8 cellular contexts compared by ENCODE assay signal in the genomic region with DNA sequence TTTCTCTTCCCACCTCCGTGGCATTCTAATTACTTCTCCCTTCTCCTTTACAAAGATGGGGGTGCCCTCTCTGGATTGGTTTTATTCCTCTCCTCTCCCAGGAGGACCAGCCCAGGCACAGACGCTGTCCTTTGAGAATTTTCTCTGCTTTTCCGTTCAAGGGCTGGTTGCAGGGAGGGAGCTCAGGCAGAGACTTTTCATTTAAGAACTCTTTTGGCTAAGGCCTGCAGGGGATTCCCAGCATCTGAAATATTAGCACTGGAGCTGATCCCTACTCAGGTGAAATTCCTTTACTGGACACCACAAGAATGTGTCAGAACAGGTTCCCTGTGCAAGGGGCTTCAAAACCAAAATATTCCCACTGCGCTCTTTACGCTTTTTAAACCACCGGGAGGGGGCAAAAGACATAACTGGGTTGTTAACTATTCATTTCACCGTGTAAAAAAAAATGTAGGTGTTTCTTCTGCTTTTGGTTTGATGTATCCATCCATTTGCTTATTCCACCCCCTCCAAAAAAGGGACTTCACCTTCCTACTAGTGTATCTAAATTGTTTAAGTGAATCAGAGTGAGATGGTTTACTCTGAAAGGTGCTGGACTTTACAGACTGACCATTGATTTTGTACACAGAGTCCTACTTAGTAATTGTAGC. TPM values are rescaled to one million over a fixed set of nuclear protein-coding genes. Genes with fewer than 3 reads are reported as not detected.
DNase-seq lines count a peak whose midpoint lies in the region; ATAC-seq and TF ChIP-seq lines count a peak whose summit lies in the region.

No MANE protein-coding gene starts in this region.

- in situ Hi-C loops in KBM-7 (cut with MboI; ENCODE audit: low pct_unique_long_range_greater_than_20kb, low sequenced_read_pairs): no loop called here

- H3K36me3 ChIP-seq in DOHH2 (ENCODE audit: control insufficient read depth, low read length): peaks cover 19% of the 10 kb centered on the region

- peaks cover 24% of the 10 kb centered on the region for H3K4me1 Mint-ChIP-seq in progenitor cell of endocrine pancreas (ENCODE audit: low read depth)

- H3K79me2 ChIP-seq in DOHH2 (ENCODE audit: control insufficient read depth, low read length): peaks cover 61% of the 10 kb centered on the region

- DNase-seq in KBM-7 (peak; percentile 58), left cardiac atrium (no peak), progenitor cell of endocrine pancreas (ENCODE audit: low spot score, unreplicated experiment) (no peak), NCI-H1417 treated with DMSO at 0.1 percent for 48 hours (lab: John Stamatoyannopoulos, UW) (no peak)
- DNase-seq in activated naive CD4-positive, alpha-beta T cell treated with anti-CD3 and anti-CD28 coated beads, Interleukin-2, amount 50 U/mL, for 16 hours: peak; percentile 20

- no peaks in the 10 kb centered on the region for H3K27me3 Mint-ChIP-seq in progenitor cell of endocrine pancreas

- no peaks in the 10 kb centered on the region; the same call in 1 of the 2 replicates for H4K20me1 ChIP-seq in DOHH2 (ENCODE audit: control insufficient read depth, insufficient read depth, low read depth, low read length)

- peak overlapping the region; percentile 84 for H3K4me2 ChIP-seq in DOHH2 (ENCODE audit: low read length)

- peak overlapping the region; percentile 86 for H3K4me3 ChIP-seq in DOHH2 (ENCODE audit: low read length)

- no peaks in the 10 kb centered on the region for H3K9me3 ChIP-seq in DOHH2 (ENCODE audit: control insufficient read depth, insufficient read depth, low read length)

- H3K27me3 ChIP-seq in DOHH2 (ENCODE audit: control insufficient read depth, low read length): no peaks in the 10 kb centered on the region

- peak overlapping the region; percentile 90 for H3K4me3 Mint-ChIP-seq in progenitor cell of endocrine pancreas (ENCODE audit: low read depth)

- peak overlapping the region; percentile 98 for H3K27ac Mint-ChIP-seq in progenitor cell of endocrine pancreas

- no peaks in the 10 kb centered on the region for H3K9me3 Mint-ChIP-seq in progenitor cell of endocrine pancreas (ENCODE audit: low read depth)

- no peaks in the 10 kb centered on the region for H3K9me2 ChIP-seq in DOHH2 (replicated peaks; ENCODE audit: control insufficient read depth, low read length)

- peaks cover 39% of the 10 kb centered on the region for H3K4me1 ChIP-seq in DOHH2 (ENCODE audit: control insufficient read depth, low read length)

- H3K36me3 Mint-ChIP-seq in progenitor cell of endocrine pancreas (ENCODE audit: insufficient read depth): no peaks in the 10 kb centered on the region

- peaks cover 19% of the 10 kb centered on the region for H3F3A ChIP-seq in DOHH2 (ENCODE audit: control insufficient read depth, insufficient read depth)

- ATAC-seq in left cardiac atrium (peak; percentile 1), GM18907 (IDR thresholded peaks at IDR 0.05; ENCODE audit: unreplicated experiment) (no peak), GM18868 (IDR thresholded peaks at IDR 0.05; ENCODE audit: unreplicated experiment) (no peak)

- intact Hi-C loops in left cardiac atrium (cut with DNase I): loop anchor here (5.0 to 10.0 kb wide), 6 partner anchors 50 to 170 kb away; no protein-coding TSS in a partner anchor

- H3K27ac ChIP-seq in DOHH2 (ENCODE audit: low read depth, low read length): peak overlapping the region; percentile 28

- TF ChIP-seq CTCF in DOHH2 (IDR thresholded peaks at IDR 0.05; ENCODE audit: low read depth, low read length, poor library complexity, severe bottlenecking) (peak; percentile 44), progenitor cell of endocrine pancreas (IDR thresholded peaks at IDR 0.05; ENCODE audit: unreplicated experiment) (peak; percentile 41)

RNA-seq across cellular contexts. Expression of gene NFAT5, which starts 1.4 kb away (rescaled TPM):
- total RNA-seq in left cardiac atrium: 10 to 100 TPM; 19.7 to 23.6 TPM
- 41.2 and 45.2 TPM in 2 replicates for total RNA-seq in progenitor cell of endocrine pancreas

Comparison
In these comparisons a context has a peak if more than half of its experiments do, and no peak if none do; other contexts are left out.
1. DNase-seq: peak in KBM-7 (single experiment) and activated naive CD4-positive, alpha-beta T cell treated with anti-CD3 and anti-CD28 coated beads, Interleukin-2, amount 50 U/mL, for 16 hours (single experiment); none in left cardiac atrium (single experiment), progenitor cell of endocrine pancreas (single experiment) and NCI-H1417 treated with DMSO at 0.1 percent for 48 hours (single experiment).
2. ATAC-seq: peak in left cardiac atrium (2 of 2); none in GM18907 (single experiment) and GM18868 (single experiment).